ENCODE assay signal across 8 cellular contexts in genomic region chr17:17416400-17417360, GRCh38.
DNase-seq lines count a peak whose midpoint lies in the region; ATAC-seq and TF ChIP-seq lines count a peak whose summit lies in the region.

No MANE protein-coding gene starts in this region.

- peak overlapping the region in 1 of 6 donors; percentile 0 for H3K27ac Mint-ChIP-seq in immature natural killer cell

- H3K36me3 Mint-ChIP-seq in immature natural killer cell = no peaks in the 10 kb centered on the region

- H3K27me3 ChIP-seq in body of pancreas (no peaks in the 10 kb centered on the region), right lobe of liver (no peaks in the 10 kb centered on the region)

- H3K27me3 Mint-ChIP-seq in immature natural killer cell (ENCODE audit: low read depth in 3 of 3) = peaks cover 4 to 7% (median 4%) of the 10 kb centered on the region in 3 donors

- no peaks in the 10 kb centered on the region for H3K9me3 Mint-ChIP-seq in immature natural killer cell

- DNase-seq in EH (ENCODE audit: low read depth) = peak; percentile 82
- peak; percentile 59 for DNase-seq in NCI-H460 (ENCODE audit: extremely low read depth, low read depth)
- DNase-seq in body of pancreas = peak in 3 of 4 donors; percentile 41 to 62 (median 42)
- peak in 2 of 3 donors; percentile 35 to 55 for DNase-seq in right lobe of liver
- no peak for DNase-seq in KG1 (lab: John Stamatoyannopoulos, UW)
- DNase-seq in immature natural killer cell = no peak

- H3K4me3 Mint-ChIP-seq in immature natural killer cell = no peak overlapping the region

- H3K36me3 ChIP-seq in body of pancreas (replicated peaks in 1 of 2; ENCODE audit: insufficient read depth in 1 of 2, low read depth in 2 of 2) (no peaks in the 10 kb centered on the region), right lobe of liver (no peaks in the 10 kb centered on the region)

- H3K9me3 ChIP-seq in body of pancreas = no peaks in the 10 kb centered on the region
- no peaks in the 10 kb centered on the region for H3K9me3 ChIP-seq in right lobe of liver

- ATAC-seq in body of pancreas (peak; percentile 21), right lobe of liver (peak; percentile 70 to 86 (median 82)), HG02870 (IDR thresholded peaks at IDR 0.05; ENCODE audit: unreplicated experiment) (no peak), GM21423 (IDR thresholded peaks at IDR 0.05; ENCODE audit: unreplicated experiment) (no peak)

- H3K27ac ChIP-seq in body of pancreas (peak overlapping the region in 2 of 4 donors; percentile 54 to 55), right lobe of liver (peak overlapping the region; percentile 55 to 84 (median 69))

- intact Hi-C loops in body of pancreas (cut with DNase I) (no loop called here), right lobe of liver (cut with DNase I) (no loop called here)

- TF ChIP-seq CTCF in body of pancreas (IDR thresholded peaks at IDR 0.05) = no peak
- no peak for TF ChIP-seq CTCF in right lobe of liver (IDR thresholded peaks at IDR 0.05)

- 67 to 72% methylated on average over 16 of the region's 16 CpGs for WGBS in body of pancreas, 2 donors
- 54% methylated on average over 10 of the region's 16 CpGs for WGBS in right lobe of liver (ENCODE audit: insufficient coverage, low coverage, low lambda C conversion rate, missing lambda C conversion rate)

- TF ChIP-seq POLR2A in body of pancreas (IDR thresholded peaks at IDR 0.05) (peak in 1 of 3 donors; percentile 14), right lobe of liver (IDR thresholded peaks at IDR 0.05) (no peak)

- H3K4me1 ChIP-seq in body of pancreas (peaks cover 30% of the 10 kb centered on the region), right lobe of liver (peaks cover 0 to 31% (median 12%) of the 10 kb centered on the region in 4 donors)

- peaks cover 11 to 13% of the 10 kb centered on the region in 2 donors for H3K4me1 Mint-ChIP-seq in immature natural killer cell

- H3K4me3 ChIP-seq in body of pancreas (no peak overlapping the region), right lobe of liver (no peak overlapping the region)

Comparison
In these comparisons a context has a peak if more than half of its experiments do, and no peak if none do; other contexts are left out.
1. DNase-seq: peak in EH (single experiment), NCI-H460 (single experiment), body of pancreas (3 of 4) and right lobe of liver (2 of 3); none in KG1 (single experiment) and immature natural killer cell (0 of 3).
2. ATAC-seq: peak in body of pancreas (single experiment) and right lobe of liver (4 of 4); none in HG02870 (single experiment) and GM21423 (single experiment).